In the genomic region with DNA sequence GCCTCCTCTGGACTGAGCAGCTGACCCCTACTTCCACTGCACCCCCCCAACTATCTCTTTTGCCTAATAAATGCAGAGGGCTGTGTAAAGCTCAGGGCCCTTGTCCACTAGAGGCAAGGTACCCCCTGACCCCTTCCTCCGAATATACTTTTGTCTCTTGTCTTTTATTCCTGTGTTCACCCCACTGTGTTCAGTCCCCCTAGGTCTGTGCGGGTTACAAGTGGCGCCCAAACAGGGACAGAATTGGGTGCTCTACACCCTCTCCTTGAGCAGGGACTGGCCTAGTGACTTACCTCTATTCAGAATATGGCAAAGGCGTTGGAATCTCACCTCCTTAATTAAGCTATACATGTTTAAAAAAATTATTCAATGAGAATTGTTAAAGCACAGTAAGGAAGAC, we compare ENCODE assay signal across 12 cellular contexts. TPM values are rescaled to one million over a fixed set of nuclear protein-coding genes. Genes with fewer than 3 reads are reported as not detected.
DNase-seq lines count a peak whose midpoint lies in the region; ATAC-seq, FAIRE-seq and TF ChIP-seq lines count a peak whose summit lies in the region.
"Had no signal": no experiment of that assay in that cellular context is flagged by ENCODE, and none has a peak within 500 bp of the region (broad histone marks: within the 10 kb centered on the region; RNA-seq: fewer than 3 reads in every experiment).

No MANE protein-coding gene starts in this region.

- no peak for TF ChIP-seq RAD21 in GM12878 (IDR thresholded peaks at IDR 0.05; ENCODE audit: insufficient read depth, low read depth, low read length)

- H3K9me3 ChIP-seq in HEK293 (ENCODE audit: control insufficient read depth, insufficient read depth, low read depth, low read length) (peaks cover 4% of the 10 kb centered on the region; the same call in 1 of the 2 replicates), GM12878 (replicated peaks; ENCODE audit: control insufficient read depth, insufficient read depth, low read length) (peaks cover 52% of the 10 kb centered on the region), suprapubic skin (peaks cover 78% of the 10 kb centered on the region), left lung (peaks cover 30 to 100% of the 10 kb centered on the region in 2 donors)

- H3K4me3 Mint-ChIP-seq in activated T-cell treated with anti-CD3 and anti-CD28 coated beads, Interleukin-2, amount 50 U/mL, for 4 hours, result no peak overlapping the region

- H3K4me3 ChIP-seq in HEK293 (ENCODE audit: low read depth, low read length) (no peak overlapping the region), GM12878 (no peak overlapping the region), suprapubic skin (no peak overlapping the region), left lung (no peak overlapping the region)
- H3K4me3 ChIP-seq: Peyer's patch had no signal

- H3K36me3 ChIP-seq in HEK293 (ENCODE audit: control insufficient read depth in 2 of 2, insufficient read depth in 1 of 2, low read length in 2 of 2) (peaks cover 46 to 72% of the 10 kb centered on the region in 2 experiments), GM12878 (ENCODE audit: control insufficient read depth in 2 of 2, insufficient read depth in 2 of 2, low read length in 1 of 2) (peaks cover 10 to 35% of the 10 kb centered on the region in 2 experiments), suprapubic skin (peaks cover 89% of the 10 kb centered on the region), left lung (peaks cover 10 to 98% of the 10 kb centered on the region in 2 donors)

- peaks cover 78% of the 10 kb centered on the region for H3K36me3 Mint-ChIP-seq in activated T-cell treated with anti-CD3 and anti-CD28 coated beads, Interleukin-2, amount 50 U/mL, for 4 hours (ENCODE audit: insufficient read depth)

- CTCF ChIA-PET in HEK293 (lab: Yijun Ruan, JAX), result no interaction called here
- CTCF ChIA-PET in GM12878 (lab: Yijun Ruan, JAX), result no interaction called here

- no peak overlapping the region for H2AFZ ChIP-seq in GM12878 (ENCODE audit: control insufficient read depth, low read depth, low read length)

- TF ChIP-seq CTCF in HEK293 (tag by site-specific recombination; IDR thresholded peaks at IDR 0.05) (no peak), GM12878 (IDR thresholded peaks at IDR 0.05 in 2 of 3, conservative IDR thresholded peaks at IDR 0.05 in 1 of 3; ENCODE audit: control insufficient read depth in 2 of 3, extremely low read depth in 1 of 3, insufficient read depth in 1 of 3, low read depth in 3 of 3, low read length in 3 of 3) (no peak), suprapubic skin (IDR thresholded peaks at IDR 0.05) (no peak), left lung (IDR thresholded peaks at IDR 0.05) (no peak)

- WGBS in GM12878 (ENCODE audit: insufficient coverage, insufficient replicate concordance, low lambda C conversion rate, missing lambda C conversion rate), result 73% methylated on average over 4 of the region's 4 CpGs
- WGBS in suprapubic skin, result 98% methylated on average over 4 of the region's 4 CpGs

- DNase-seq in COLO668 (lab: John Stamatoyannopoulos, UW; ENCODE audit: unreplicated experiment) (peak; percentile 12), GM12878 (ENCODE audit: low read depth, low spot score) (no peak), lung microvascular endothelial cell (ENCODE audit: low read depth in 2 of 2) (peak; percentile 17 to 20), suprapubic skin (ENCODE audit: low spot score in 2 of 2) (no peak), left lung (no peak)
- DNase-seq in activated T-cell treated with anti-CD3 and anti-CD28 coated beads, Interleukin-2, amount 50 U/mL, for 4 hours, result no peak
- DNase-seq: activated T-cell treated with anti-CD3 and anti-CD28 coated beads, Interleukin-2, amount 50 U/mL, for 1 hour; NCI-H2029 treated with DMSO at 0.1 percent for 48 hours; Peyer's patch; stimulated activated CD4-positive, alpha-beta T cell treated with anti-CD3 and anti-CD28 coated beads, Interleukin-1b, Interleukin-23, amount 100 ng/mL, for 48 hours had no signal

- TF ChIP-seq POLR2A in GM12878 (IDR thresholded peaks at IDR 0.05; ENCODE audit: low read depth, low read length) (no peak), suprapubic skin (IDR thresholded peaks at IDR 0.05) (no peak)

- RAD21 ChIA-PET in GM12878 (lab: Charles Lee; ENCODE audit: unreplicated experiment), result no interaction called here

- no peak overlapping the region for H3K4me2 ChIP-seq in GM12878 (ENCODE audit: control insufficient read depth, insufficient read depth)

- H3K27ac ChIP-seq in HEK293 (ENCODE audit: extremely low read depth, low read depth, low read length), result no peak overlapping the region
- H3K27ac ChIP-seq in GM12878 (ENCODE audit: control insufficient read depth, insufficient read depth), result no peak overlapping the region
- H3K27ac ChIP-seq in suprapubic skin, result no peak overlapping the region
- no peak overlapping the region for H3K27ac ChIP-seq in left lung
- H3K27ac ChIP-seq: Peyer's patch had no signal

- intact Hi-C loops in GM12878 (cut with micrococcal nuclease; ENCODE audit: unreplicated experiment) (no loop called here), left lung (cut with DNase I) (no loop called here)

- SMC1A ChIA-PET in GM12878 (lab: Charles Lee; ENCODE audit: uncharacterized antibody, unreplicated experiment), result interaction anchor here (0.6 kb wide), 1 partner anchor 767 kb away, joined by 4 read pairs; no protein-coding TSS in a partner anchor

- no peak for FAIRE-seq in GM12878 (lab: Jason Lieb, UNC)

- no peaks in the 10 kb centered on the region for H4K20me1 ChIP-seq in GM12878 (ENCODE audit: control insufficient read depth, insufficient read depth)

- H3K4me1 ChIP-seq in HEK293 (ENCODE audit: control insufficient read depth, insufficient read depth, low read length) (no peaks in the 10 kb centered on the region), GM12878 (ENCODE audit: control insufficient read depth, insufficient read depth, low read length) (no peaks in the 10 kb centered on the region), suprapubic skin (no peaks in the 10 kb centered on the region), left lung (no peaks in the 10 kb centered on the region)
- H3K4me1 ChIP-seq: Peyer's patch had no signal

- H3K79me2 ChIP-seq in GM12878 (ENCODE audit: control insufficient read depth, insufficient read depth, low read length), result no peaks in the 10 kb centered on the region

- POLR2A ChIA-PET in HEK293 (lab: Yijun Ruan, JAX), result no interaction called here
- POLR2A ChIA-PET in GM12878 (lab: Charles Lee), result no interaction called here

- no peak for TF ChIP-seq EP300 in GM12878 (IDR thresholded peaks at IDR 0.05; ENCODE audit: borderline replicate concordance in 1 of 2, control insufficient read depth in 1 of 2, low read depth in 2 of 2, low read length in 2 of 2)
- no peak for TF ChIP-seq EP300 in suprapubic skin (IDR thresholded peaks at IDR 0.05)

- no peak for ATAC-seq in GM12878
- no peak for ATAC-seq in activated T-cell treated with anti-CD3 and anti-CD28 coated beads, Interleukin-2, amount 50 U/mL, for 4 hours
- ATAC-seq in left lung, result no peak
- ATAC-seq: esophagus mucosa had no signal

- no peaks in the 10 kb centered on the region for H3K27me3 ChIP-seq in GM12878 (replicated peaks in 1 of 2; ENCODE audit: control insufficient read depth in 2 of 2, insufficient read depth in 2 of 2, low read length in 1 of 2)
- no peaks in the 10 kb centered on the region for H3K27me3 ChIP-seq in suprapubic skin
- H3K27me3 ChIP-seq in left lung, result no peaks in the 10 kb centered on the region
- H3K27me3 ChIP-seq: Peyer's patch had no signal

- H3K9ac ChIP-seq in GM12878 (ENCODE audit: control insufficient read depth, insufficient read depth, low read length), result no peak overlapping the region

- in situ Hi-C loops in GM12878 (cut with MboI), result no loop called here

- no peaks in the 10 kb centered on the region for H3K27me3 Mint-ChIP-seq in activated T-cell treated with anti-CD3 and anti-CD28 coated beads, Interleukin-2, amount 50 U/mL, for 4 hours (ENCODE audit: low read depth)

- no peaks in the 10 kb centered on the region for H3K4me1 Mint-ChIP-seq in activated T-cell treated with anti-CD3 and anti-CD28 coated beads, Interleukin-2, amount 50 U/mL, for 4 hours (ENCODE audit: low read depth)

- H3K9me3 Mint-ChIP-seq in activated T-cell treated with anti-CD3 and anti-CD28 coated beads, Interleukin-2, amount 50 U/mL, for 4 hours, result peaks cover 53% of the 10 kb centered on the region

- no TSS peak for BruUV-seq in GM12878 (replicated peaks; lab: Mats Ljungman, UMichigan)

RNA-seq across cellular contexts. Expression of a gene that starts 15.0 kb away (rescaled TPM):
- 25.8 and 30.2 TPM in 2 replicates for total RNA-seq in GM12878 (2013; cell fraction: nucleolus; rRNA removed)
- total RNA-seq in GM12878 (2014; rRNA removed), result 6.4 and 6.6 TPM in 2 replicates
- 11.8 and 12.9 TPM in 2 replicates for total RNA-seq in GM12878 (2014; rRNA removed; fragmentation: Illumina TruSeq; extraction: Trizol)
- 7.6 and 8.7 TPM in 2 replicates for total RNA-seq in GM12878 (2021)
- polyA plus RNA-seq in GM12878 (2011; ENCODE audit: low read depth), result 6.8 TPM
- polyA plus RNA-seq in GM12878 (2011; rRNA removed), result 10.1 and 15.0 TPM in 2 replicates
- polyA plus RNA-seq in GM12878 (2011; cell fraction: cytosol; rRNA removed), result 4.2 and 6.1 TPM in 2 replicates
- 5.4 and 5.6 TPM in 2 replicates for polyA plus RNA-seq in GM12878 (2011; cell fraction: nucleus; rRNA removed)
- 7.4 and 9.9 TPM in 2 replicates for polyA plus RNA-seq in GM12878 (2012)
- polyA plus RNA-seq in GM12878 (2014; fragmentation: Illumina TruSeq; extraction: Trizol), result 10.6 and 10.7 TPM in 2 replicates
- 10 to 100 TPM in 1 of 2 experiments, 1 to 10 TPM in 1; 9.8 to 10.9 TPM for polyA plus RNA-seq in GM12878 (2014; fragmentation: Nextera tagmentation; extraction: Ambion mirVana)
- 5.2 and 6.5 TPM in 2 replicates for polyA plus RNA-seq in GM12878 (2014; rRNA removed)
- 10 to 100 TPM in 1 of 2 experiments, 1 to 10 TPM in 1; 8.3 to 10.6 TPM for polyA plus RNA-seq in GM12878 (2016; fragmentation: Nextera tagmentation; extraction: Ambion mirVana)
- 10.0 and 11.9 TPM in 2 replicates for polyA minus RNA-seq in GM12878 (2011; rRNA and poly(A)+ RNA removed)
- polyA minus RNA-seq in GM12878 (2011; cell fraction: cytosol; rRNA and poly(A)+ RNA removed), result 2.0 and 5.4 TPM in 2 replicates
- 5.6 and 8.9 TPM in 2 replicates for polyA minus RNA-seq in GM12878 (2011; cell fraction: nucleus; rRNA and poly(A)+ RNA removed)
- total RNA-seq in lung microvascular endothelial cell, result 6.5 and 9.9 TPM in 2 replicates
- 1 to 10 TPM; 6.9 to 7.2 (median 7.1) TPM for total RNA-seq in activated T-cell treated with anti-CD3 and anti-CD28 coated beads, Interleukin-2, amount 50 U/mL, for 4 hours
- 10 to 100 TPM in 2 of 4 donors, 1 to 10 TPM in 2; 7.0 to 15.9 (median 11.9) TPM for total RNA-seq in suprapubic skin
- total RNA-seq in left lung, result 10 to 100 TPM in 1 of 2 donors, 1 to 10 TPM in 1; 7.8 to 12.5 TPM

RNA-seq across cellular contexts. Expression of a gene that starts 36.4 kb away (rescaled TPM):
- 18.4 and 26.6 TPM in 2 replicates for total RNA-seq in GM12878 (2013; cell fraction: nucleolus; rRNA removed)
- total RNA-seq in GM12878 (2014; rRNA removed) (4.5 and 5.6 TPM in 2 replicates), GM12878 (2014; rRNA removed; fragmentation: Illumina TruSeq; extraction: Trizol) (7.2 and 7.6 TPM in 2 replicates), GM12878 (2021) (4.7 and 5.7 TPM in 2 replicates), lung microvascular endothelial cell (5.0 and 7.7 TPM in 2 replicates), suprapubic skin (10 to 100 TPM; 10.2 to 19.6 (median 13.6) TPM), left lung (1 to 10 TPM; 8.7 to 10.0 TPM)
- polyA plus RNA-seq in GM12878 (2011; ENCODE audit: low read depth), result 3.7 TPM
- polyA plus RNA-seq in GM12878 (2011; rRNA removed) (5.4 and 8.7 TPM in 2 replicates), GM12878 (2014; fragmentation: Illumina TruSeq; extraction: Trizol) (5.4 and 5.6 TPM in 2 replicates), GM12878 (2014; fragmentation: Nextera tagmentation; extraction: Ambion mirVana) (1 to 10 TPM; 1.7 to 2.1 TPM), GM12878 (2014; rRNA removed) (2.8 TPM in 2 replicates), GM12878 (2016; fragmentation: Nextera tagmentation; extraction: Ambion mirVana) (1 to 10 TPM; 2.5 to 3.9 TPM)
- 3.5 and 3.6 TPM in 2 replicates for polyA plus RNA-seq in GM12878 (2011; cell fraction: cytosol; rRNA removed)
- polyA plus RNA-seq in GM12878 (2011; cell fraction: nucleus; rRNA removed), result 4.9 and 6.4 TPM in 2 replicates
- 3.1 and 5.2 TPM in 2 replicates for polyA plus RNA-seq in GM12878 (2012)
- polyA minus RNA-seq in GM12878 (2011; rRNA and poly(A)+ RNA removed), result 9.0 and 16.8 TPM in 2 replicates
- polyA minus RNA-seq in GM12878 (2011; cell fraction: cytosol; rRNA and poly(A)+ RNA removed), result 3.4 and 5.1 TPM in 2 replicates
- polyA minus RNA-seq in GM12878 (2011; cell fraction: nucleus; rRNA and poly(A)+ RNA removed), result 7.4 and 12.2 TPM in 2 replicates
- total RNA-seq in activated T-cell treated with anti-CD3 and anti-CD28 coated beads, Interleukin-2, amount 50 U/mL, for 4 hours, result 1 to 10 TPM; 3.7 to 4.5 (median 4.2) TPM

RNA-seq across cellular contexts. Expression of a gene that starts 44.4 kb away (rescaled TPM):
- total RNA-seq in GM12878 (2013; cell fraction: nucleolus; rRNA removed), result 12.4 and 15.0 TPM in 2 replicates
- total RNA-seq in GM12878 (2014; rRNA removed) (4.4 and 4.9 TPM in 2 replicates), GM12878 (2014; rRNA removed; fragmentation: Illumina TruSeq; extraction: Trizol) (6.9 and 7.8 TPM in 2 replicates), GM12878 (2021) (4.7 and 5.4 TPM in 2 replicates), lung microvascular endothelial cell (6.8 and 8.9 TPM in 2 replicates), suprapubic skin (1 to 10 TPM; 2.2 to 4.4 (median 3.0) TPM), left lung (1 to 10 TPM; 7.0 to 7.7 TPM)
- polyA plus RNA-seq in GM12878 (2011; ENCODE audit: low read depth), result 2.1 TPM
- polyA plus RNA-seq in GM12878 (2011; rRNA removed) (3.9 and 7.0 TPM in 2 replicates), GM12878 (2014; fragmentation: Illumina TruSeq; extraction: Trizol) (5.3 and 7.1 TPM in 2 replicates), GM12878 (2014; fragmentation: Nextera tagmentation; extraction: Ambion mirVana) (1 to 10 TPM; 3.3 to 5.1 TPM), GM12878 (2014; rRNA removed) (3.2 and 3.3 TPM in 2 replicates), GM12878 (2016; fragmentation: Nextera tagmentation; extraction: Ambion mirVana) (1 to 10 TPM; 5.8 to 7.1 TPM)
- polyA plus RNA-seq in GM12878 (2011; cell fraction: cytosol; rRNA removed), result 2.5 and 4.1 TPM in 2 replicates
- polyA plus RNA-seq in GM12878 (2011; cell fraction: nucleus; rRNA removed), result 2.4 and 3.8 TPM in 2 replicates
- 2.4 and 2.9 TPM in 2 replicates for polyA plus RNA-seq in GM12878 (2012)
- polyA minus RNA-seq in GM12878 (2011; rRNA and poly(A)+ RNA removed), result 7.9 and 13.4 TPM in 2 replicates
- polyA minus RNA-seq in GM12878 (2011; cell fraction: cytosol; rRNA and poly(A)+ RNA removed), result 2.3 and 3.0 TPM in 2 replicates
- 3.9 TPM in 2 replicates for polyA minus RNA-seq in GM12878 (2011; cell fraction: nucleus; rRNA and poly(A)+ RNA removed)
- 1 to 10 TPM; 2.3 to 4.1 (median 2.7) TPM for total RNA-seq in activated T-cell treated with anti-CD3 and anti-CD28 coated beads, Interleukin-2, amount 50 U/mL, for 4 hours

RNA-seq across cellular contexts. Expression of a gene that starts 56.6 kb away (rescaled TPM):
- total RNA-seq in GM12878 (2013; cell fraction: nucleolus; rRNA removed), result 18.3 and 18.5 TPM in 2 replicates
- total RNA-seq in GM12878 (2014; rRNA removed) (9.3 and 11.6 TPM in 2 replicates), GM12878 (2014; rRNA removed; fragmentation: Illumina TruSeq; extraction: Trizol) (12.8 TPM in 2 replicates), GM12878 (2021) (9.2 and 9.8 TPM in 2 replicates), lung microvascular endothelial cell (7.0 and 7.5 TPM in 2 replicates), suprapubic skin (1 to 10 TPM; 4.1 to 8.5 (median 4.6) TPM), left lung (1 to 10 TPM; 5.7 to 7.8 TPM)
- 3.7 TPM for polyA plus RNA-seq in GM12878 (2011; ENCODE audit: low read depth)
- polyA plus RNA-seq in GM12878 (2011; rRNA removed) (10.0 and 12.5 TPM in 2 replicates), GM12878 (2014; fragmentation: Illumina TruSeq; extraction: Trizol) (9.8 and 12.7 TPM in 2 replicates), GM12878 (2014; fragmentation: Nextera tagmentation; extraction: Ambion mirVana) (1 to 10 TPM; 3.9 to 5.3 TPM), GM12878 (2014; rRNA removed) (5.0 and 5.4 TPM in 2 replicates), GM12878 (2016; fragmentation: Nextera tagmentation; extraction: Ambion mirVana) (10 to 100 TPM; 11.7 to 16.0 TPM)
- 4.2 and 4.8 TPM in 2 replicates for polyA plus RNA-seq in GM12878 (2011; cell fraction: cytosol; rRNA removed)
- polyA plus RNA-seq in GM12878 (2011; cell fraction: nucleus; rRNA removed), result 5.9 and 6.9 TPM in 2 replicates
- polyA plus RNA-seq in GM12878 (2012), result 4.7 and 5.9 TPM in 2 replicates
- 6.9 and 11.8 TPM in 2 replicates for polyA minus RNA-seq in GM12878 (2011; rRNA and poly(A)+ RNA removed)
- 2.9 and 3.5 TPM in 2 replicates for polyA minus RNA-seq in GM12878 (2011; cell fraction: cytosol; rRNA and poly(A)+ RNA removed)
- 5.0 and 5.8 TPM in 2 replicates for polyA minus RNA-seq in GM12878 (2011; cell fraction: nucleus; rRNA and poly(A)+ RNA removed)
- 10 to 100 TPM; 10.5 to 12.3 (median 11.2) TPM for total RNA-seq in activated T-cell treated with anti-CD3 and anti-CD28 coated beads, Interleukin-2, amount 50 U/mL, for 4 hours

Comparison
In these comparisons a context has a peak if more than half of its experiments do, and no peak if none do; other contexts are left out.
1. DNase-seq: peak in COLO668 (single experiment) and lung microvascular endothelial cell (2 of 2); none in GM12878 (single experiment), activated T-cell treated with anti-CD3 and anti-CD28 coated beads, Interleukin-2, amount 50 U/mL, for 4 hours (single experiment), suprapubic skin (0 of 2) and left lung (0 of 2).